Comparison of ENCODE assay signal across 8 cellular contexts in the genomic region with DNA sequence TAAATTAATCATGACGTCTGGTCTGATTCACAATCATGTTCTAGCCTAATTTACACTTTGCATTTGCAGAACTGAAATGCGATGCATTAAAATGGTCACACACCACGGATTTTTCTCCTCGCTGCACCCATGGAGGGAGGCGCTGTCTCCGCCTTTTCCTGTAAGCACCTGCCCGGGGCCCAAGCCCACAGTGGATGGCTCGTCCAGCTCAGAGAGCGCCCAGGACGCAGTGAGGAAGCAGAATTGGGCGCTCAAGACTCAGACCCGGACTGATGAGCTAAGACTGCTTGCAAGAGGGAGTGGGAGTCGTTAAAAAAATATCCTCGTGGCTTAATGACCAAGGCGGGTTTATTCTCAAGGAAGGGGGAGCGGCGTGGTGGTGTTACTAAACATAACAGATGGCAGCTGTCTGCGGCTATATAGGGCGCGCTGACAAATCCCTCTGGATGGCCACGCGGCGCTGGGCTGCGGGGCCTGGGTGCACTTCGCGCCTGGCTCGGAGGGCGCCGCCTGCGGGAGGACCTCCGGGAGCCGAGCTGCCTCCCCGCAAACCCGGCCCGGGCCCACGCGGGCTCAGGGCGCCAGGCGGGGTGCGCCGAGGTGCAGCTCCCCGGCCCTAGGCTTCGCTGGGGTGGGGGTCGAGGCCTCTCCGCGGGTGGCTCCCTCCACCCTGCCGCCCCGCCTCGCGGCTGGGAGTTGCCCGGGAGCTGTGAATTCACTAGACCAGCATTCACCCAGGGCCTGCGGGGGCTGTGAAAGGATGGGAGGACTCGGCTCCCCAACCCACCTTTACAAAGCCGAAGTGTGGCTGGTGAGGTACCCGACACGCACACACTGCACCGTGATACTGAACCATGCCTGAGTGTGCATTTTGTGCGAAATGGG.
DNase-seq lines count a peak whose midpoint lies in the region; ATAC-seq lines count a peak whose summit lies in the region.

No MANE protein-coding gene starts in this region.

- ATAC-seq in GM18873 (IDR thresholded peaks at IDR 0.05; ENCODE audit: low FRiP score, unreplicated experiment) (peak; percentile 64), HG03103 (IDR thresholded peaks at IDR 0.05; ENCODE audit: low read depth, unreplicated experiment) (peak; percentile 50)

- DNase-seq in AG20443 (ENCODE audit: low spot score) (peak; percentile 20), NCI-H82 treated with DMSO at 0.1 percent for 48 hours (lab: John Stamatoyannopoulos, UW; ENCODE audit: unreplicated experiment) (peak; percentile 71)
- peak; percentile 46 for DNase-seq in activated naive CD4-positive, alpha-beta T cell treated with anti-CD3 and anti-CD28 coated beads, Interleukin-2, amount 50 U/mL, for 16 hours
- peak; percentile 2 to 37 for DNase-seq in stimulated activated CD4-positive, alpha-beta T cell treated with anti-CD3 and anti-CD28 coated beads, Interleukin-12 subunit alpha, Interleukin-12 subunit beta, amount 100 ng/mL, for 24 hours (ENCODE audit: low read depth in 2 of 2)
- DNase-seq in effector CD4-positive, alpha-beta T cell, result no peak

- peak overlapping the region; percentile 28 for H3K4me3 ChIP-seq in iPS-11a (ENCODE audit: low read depth, low read length)
